8 cellular contexts compared by ENCODE assay signal in genomic region chr19:53808710-53809125, GRCh38. TPM values are rescaled to one million over a fixed set of nuclear protein-coding genes. Genes with fewer than 3 reads are reported as not detected.
DNase-seq lines count a peak whose midpoint lies in the region; ATAC-seq, FAIRE-seq and TF ChIP-seq lines count a peak whose summit lies in the region.

No MANE protein-coding gene starts in this region.

- no peak for ATAC-seq in stimulated activated naive CD8-positive, alpha-beta T cell treated with anti-CD3 and anti-CD28 coated beads, Interleukin-15, amount 100 ng/mL, for 72 hours

- H3K27ac ChIP-seq in cardiac muscle cell: no peak overlapping the region
- H3K27ac ChIP-seq in PC-9: no peak overlapping the region

- intact Hi-C loops in cardiac septum (cut with DNase I): no loop called here
- intact Hi-C loops in PC-9 (cut with micrococcal nuclease; ENCODE audit: unreplicated experiment): loop anchor here (1.0 to 5.0 kb wide), 2 partner anchors 216 to 584 kb away; no protein-coding TSS in a partner anchor

- H3K27me3 Mint-ChIP-seq in stimulated activated naive CD8-positive, alpha-beta T cell treated with anti-CD3 and anti-CD28 coated beads, Interleukin-15, amount 100 ng/mL, for 72 hours: no peaks in the 10 kb centered on the region

- no peaks in the 10 kb centered on the region for H3K4me1 Mint-ChIP-seq in stimulated activated naive CD8-positive, alpha-beta T cell treated with anti-CD3 and anti-CD28 coated beads, Interleukin-15, amount 100 ng/mL, for 72 hours

- CTCF ChIA-PET in PC-9 (lab: Charles Lee): interaction anchor here (0.6 to 0.7 kb wide), 4 partner anchors 214 to 335 kb away, joined by 3 to 4 read pairs (median 4); partner anchors contain the start of gene CNOT3

- peak; percentile 74 for TF ChIP-seq CTCF in cardiac muscle cell (IDR thresholded peaks at IDR 0.05; ENCODE audit: low read depth, low read length)
- TF ChIP-seq CTCF in PC-9 (conservative IDR thresholded peaks at IDR 0.05): peak; percentile 76

- H3K79me2 ChIP-seq in PC-9 (ENCODE audit: low read depth): no peaks in the 10 kb centered on the region

- no peaks in the 10 kb centered on the region for H3K4me1 ChIP-seq in cardiac muscle cell (ENCODE audit: low read depth)
- no peaks in the 10 kb centered on the region for H3K4me1 ChIP-seq in PC-9 (replicated peaks; ENCODE audit: insufficient read depth)

- no peaks in the 10 kb centered on the region for H4K20me1 ChIP-seq in PC-9 (ENCODE audit: insufficient read depth)

- no peak overlapping the region for H3K27ac Mint-ChIP-seq in stimulated activated naive CD8-positive, alpha-beta T cell treated with anti-CD3 and anti-CD28 coated beads, Interleukin-15, amount 100 ng/mL, for 72 hours

- H3K9me3 Mint-ChIP-seq in stimulated activated naive CD8-positive, alpha-beta T cell treated with anti-CD3 and anti-CD28 coated beads, Interleukin-15, amount 100 ng/mL, for 72 hours: no peaks in the 10 kb centered on the region

- H3K36me3 ChIP-seq in cardiac muscle cell: no peaks in the 10 kb centered on the region
- H3K36me3 ChIP-seq in PC-9 (ENCODE audit: low read depth): no peaks in the 10 kb centered on the region

- no peak overlapping the region for H3K4me2 ChIP-seq in PC-9

- H3K9me3 ChIP-seq in cardiac muscle cell (ENCODE audit: low read depth) (no peaks in the 10 kb centered on the region), PC-9 (ENCODE audit: insufficient read depth, low read depth) (no peaks in the 10 kb centered on the region)

- no peak overlapping the region for H2AFZ ChIP-seq in PC-9

- DNase-seq in cardiac muscle cell (ENCODE audit: low read depth in 1 of 2, low spot score in 1 of 2) (peak; percentile 55 to 73), cardiac septum (ENCODE audit: low spot score) (no peak), PC-9 (peak; percentile 29 to 44), fibroblast of the conjunctiva (ENCODE audit: low read depth) (peak; percentile 20), urothelium cell line (ENCODE audit: low spot score) (peak; percentile 49), SKM-1 (lab: John Stamatoyannopoulos, UW; ENCODE audit: unreplicated experiment) (no peak)
- DNase-seq in stimulated activated naive CD8-positive, alpha-beta T cell treated with anti-CD3 and anti-CD28 coated beads, Interleukin-15, amount 100 ng/mL, for 72 hours: no peak
- no peak for DNase-seq in activated CD4-positive, alpha-beta T cell treated with anti-CD3 and anti-CD28 coated beads for 4 hours

- H3F3A ChIP-seq in PC-9 (ENCODE audit: insufficient read depth, low read depth): no peaks in the 10 kb centered on the region

- POLR2A ChIA-PET in PC-9 (lab: Charles Lee; ENCODE audit: unreplicated experiment): interaction anchor here (0.6 kb wide), 1 partner anchor 401 kb away, joined by 3 read pairs; no protein-coding TSS in a partner anchor

- no peak overlapping the region for H3K4me3 ChIP-seq in cardiac muscle cell
- H3K4me3 ChIP-seq in PC-9: no peak overlapping the region

- H3K27me3 ChIP-seq in cardiac muscle cell (no peaks in the 10 kb centered on the region), PC-9 (ENCODE audit: insufficient read depth, low read depth) (no peaks in the 10 kb centered on the region)

- H3K9me2 ChIP-seq in PC-9 (ENCODE audit: insufficient read depth): no peaks in the 10 kb centered on the region

- peak; percentile 69 for FAIRE-seq in urothelium cell line (lab: Jason Lieb, UNC)

- BruUV-seq in PC-9 (replicated peaks; lab: Mats Ljungman, UMichigan): no TSS peak

- no peak overlapping the region for H3K4me3 Mint-ChIP-seq in stimulated activated naive CD8-positive, alpha-beta T cell treated with anti-CD3 and anti-CD28 coated beads, Interleukin-15, amount 100 ng/mL, for 72 hours

RNA-seq across cellular contexts. Expression of gene NLRP12, which starts 15.4 kb away (rescaled TPM):
- total RNA-seq in cardiac muscle cell (0.21 TPM in 1 of 2 replicates, not detected in the other), cardiac septum (0.57 TPM), PC-9 (2021) (0.20 and 0.37 TPM in 2 replicates)
- polyA plus RNA-seq in cardiac muscle cell: not detected in 2 replicates

RNA-seq across cellular contexts. Expression of gene MYADM, which starts 59.0 kb away (rescaled TPM):
- total RNA-seq in cardiac muscle cell: 115 and 150 TPM in 2 replicates
- polyA plus RNA-seq in cardiac muscle cell: 166 and 183 TPM in 2 replicates
- total RNA-seq in cardiac septum: 211 TPM
- total RNA-seq in PC-9 (2021): 230 and 238 TPM in 2 replicates

Comparison
In these comparisons a context has a peak if more than half of its experiments do, and no peak if none do; other contexts are left out.
1. DNase-seq: peak in cardiac muscle cell (2 of 2), PC-9 (2 of 2), fibroblast of the conjunctiva (single experiment) and urothelium cell line (single experiment); none in cardiac septum (single experiment), SKM-1 (single experiment), stimulated activated naive CD8-positive, alpha-beta T cell treated with anti-CD3 and anti-CD28 coated beads, Interleukin-15, amount 100 ng/mL, for 72 hours (0 of 2) and activated CD4-positive, alpha-beta T cell treated with anti-CD3 and anti-CD28 coated beads for 4 hours (0 of 2).